ENCODE assay signal across 23 cellular contexts in the genomic region with DNA sequence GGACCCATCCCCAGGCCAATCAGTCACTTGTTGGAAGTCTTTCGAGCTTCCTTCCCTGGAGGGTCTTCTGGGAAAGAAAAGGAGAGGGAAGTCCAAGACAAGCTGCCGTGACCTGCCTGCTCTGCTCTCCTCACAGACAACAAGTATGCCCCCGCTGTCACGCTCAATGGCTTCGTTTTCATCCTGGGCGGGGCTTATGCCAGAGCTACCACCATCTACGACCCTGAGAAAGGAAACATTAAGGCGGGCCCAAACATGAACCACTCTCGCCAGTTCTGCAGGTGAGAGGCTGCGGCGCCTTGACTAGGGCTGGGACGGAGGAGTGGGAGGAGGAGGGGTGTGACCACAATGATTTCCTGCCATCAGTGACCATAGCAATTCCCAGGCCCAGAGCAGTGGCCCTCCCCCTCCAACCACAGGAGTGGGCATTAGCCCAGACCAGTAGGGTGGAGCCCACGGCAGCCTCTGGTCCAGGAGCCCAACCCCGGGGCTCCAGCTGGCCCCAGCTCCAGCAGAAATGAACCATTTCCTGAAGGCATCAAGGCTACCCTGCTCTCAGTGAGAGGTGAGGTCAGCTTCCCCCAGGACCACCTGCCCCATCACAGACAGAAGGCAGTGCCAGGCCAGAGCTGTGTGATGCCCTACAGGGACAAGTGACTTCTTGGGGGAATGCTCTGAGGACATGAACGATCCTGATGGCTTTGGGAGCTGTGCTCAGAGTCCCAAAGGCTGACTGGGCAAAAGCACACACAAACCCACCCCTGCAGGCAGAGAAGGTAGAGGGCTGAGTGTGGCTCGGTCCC.
DNase-seq lines count a peak whose midpoint lies in the region; ATAC-seq, FAIRE-seq and TF ChIP-seq lines count a peak whose summit lies in the region.
"Had no signal": no experiment of that assay in that cellular context is flagged by ENCODE, and none has a peak within 500 bp of the region (broad histone marks: within the 10 kb centered on the region; RNA-seq: fewer than 3 reads in every experiment).

No MANE protein-coding gene starts in this region.

- H4K5ac ChIP-seq in H9 (ENCODE audit: insufficient read length, low read depth, low read length) (no peak overlapping the region), H1 (ENCODE audit: insufficient read length, low read depth, low read length) (no peak overlapping the region)

- H3K14ac ChIP-seq in H9 (ENCODE audit: insufficient read depth, low read length): no peak overlapping the region; the same call in 1 of the 2 replicates
- H3K14ac ChIP-seq in H1 (ENCODE audit: insufficient read length): no peak overlapping the region

- TF ChIP-seq POLR2A in H1 (IDR thresholded peaks at IDR 0.05; ENCODE audit: control extremely low read depth in 1 of 2, low read depth in 2 of 2, low read length in 2 of 2) (no peak), ovary (IDR thresholded peaks at IDR 0.05) (no peak)

- TF ChIP-seq EP300 in H1 (IDR thresholded peaks at IDR 0.05; ENCODE audit: borderline replicate concordance in 1 of 2, low read depth in 2 of 2, low read length in 2 of 2) (no peak), ovary (IDR thresholded peaks at IDR 0.05) (no peak)

- H3K79me2 ChIP-seq in H9 (ENCODE audit: insufficient read depth, low read length): no peaks in the 10 kb centered on the region
- H3K79me2 ChIP-seq in H1 (ENCODE audit: control insufficient read depth in 1 of 2, insufficient read depth in 2 of 2, low read length in 2 of 2): no peaks in the 10 kb centered on the region

- H4K91ac ChIP-seq in H9 (ENCODE audit: insufficient read length, low read depth, low read length): no peak overlapping the region
- H4K91ac ChIP-seq in H1 (replicated peaks; ENCODE audit: insufficient read length, low read length): no peak overlapping the region

- intact Hi-C loops in ovary (cut with DNase I): no loop called here

- H3K27me3 Mint-ChIP-seq in H9 (ENCODE audit: low read depth): no peaks in the 10 kb centered on the region
- H3K27me3 Mint-ChIP-seq: B cell; central memory CD8-positive, alpha-beta T cell; stimulated activated naive B cell treated with anti-CD40 and anti-IgM and Interleukin-4, amounts not matched to agents 10 μg/mL and 1 μg/mL and 100 μg/mL, for 72 hours had no signal

- H2BK5ac ChIP-seq in H9 (ENCODE audit: insufficient read length, low read length) (no peak overlapping the region), H1 (ENCODE audit: low read depth, low read length) (peak overlapping the region; percentile 3)

- peaks cover 3 to 6% of the 10 kb centered on the region in 2 experiments; a peak in 2 of 4 replicates for H3K4me1 Mint-ChIP-seq in H9
- H3K4me1 Mint-ChIP-seq: B cell; stimulated activated naive B cell treated with anti-CD40 and anti-IgM and Interleukin-4, amounts not matched to agents 10 μg/mL and 1 μg/mL and 100 μg/mL, for 72 hours had no signal

- ATAC-seq in activated naive CD4-positive, alpha-beta T cell treated with anti-CD3 and anti-CD28 coated beads, Interleukin-2, amount 50 U/mL, for 72 hours: no peak
- ATAC-seq in omental fat pad (ENCODE audit: low FRiP score): no peak
- ATAC-seq: esophagus mucosa; HepG2; stimulated activated naive B cell treated with anti-CD40 and anti-IgM and Interleukin-4, amounts not matched to agents 10 μg/mL and 1 μg/mL and 100 μg/mL, for 72 hours had no signal

- no peak for FAIRE-seq in H1 (lab: Jason Lieb, UNC)
- FAIRE-seq: H54, HepG2 had no signal

- no peak overlapping the region for H2BK20ac ChIP-seq in H9 (ENCODE audit: low read depth, low read length, poor library complexity, severe bottlenecking)
- H2BK20ac ChIP-seq in H1 (ENCODE audit: low read length): no peak overlapping the region

- H3K23me2 ChIP-seq in H9 (ENCODE audit: insufficient read length, low read depth, low read length, poor library complexity, severe bottlenecking) (no peaks in the 10 kb centered on the region), H1 (ENCODE audit: low read depth, low read length) (no peaks in the 10 kb centered on the region)

- H3T11ph ChIP-seq in H9 (ENCODE audit: low read length): no peak overlapping the region

- POLR2A ChIA-PET in H1 (lab: Charles Lee; ENCODE audit: partially characterized antibody): interaction anchor here (1.4 kb wide), 1 partner anchor 84 kb away, joined by 3 read pairs; no protein-coding TSS in a partner anchor

- no peak overlapping the region for H2BK15ac ChIP-seq in H9 (ENCODE audit: low read depth, low read length)
- no peak overlapping the region for H2BK15ac ChIP-seq in H1 (ENCODE audit: low read length)

- H2AK5ac ChIP-seq in H9 (ENCODE audit: insufficient read length, low read length): no peak overlapping the region
- H2AK5ac ChIP-seq in H1 (ENCODE audit: low read depth, low read length): no peak overlapping the region

- H3K4me3 ChIP-seq in BLaER1 (no peak overlapping the region), H1 (ENCODE audit: extremely low read depth in 1 of 4, insufficient read depth in 2 of 4, low read depth in 3 of 4, low read length in 4 of 4) (no peak overlapping the region), ovary (no peak overlapping the region)
- H3K4me3 ChIP-seq: PC-9, SK-N-MC, thoracic aorta had no signal

- WGBS in H9 (ENCODE audit: extremely low coverage, insufficient read length, low lambda C conversion rate): no CpG with 5 or more reads among the region's 16 CpGs
- WGBS in H1 (ENCODE audit: extremely low coverage in 1 of 2, insufficient coverage in 1 of 2, insufficient read length in 1 of 2, insufficient replicate concordance in 2 of 2, low coverage in 1 of 2, low lambda C conversion rate in 2 of 2, missing lambda C conversion rate in 1 of 2), 2 experiments: 89% methylated on average over 15 of the region's 16 CpGs; no CpG with 5 or more reads in 1 of the 2 experiments
- WGBS in ovary, 3 donors: 91 to 93% (median 92%) methylated on average over 16 of the region's 16 CpGs

- DNase-seq in H9 (peak; percentile 35), H1 (ENCODE audit: low read depth in 1 of 2, low spot score in 2 of 2) (peak in 1 of 2 experiments; percentile 45), ovary (peak in 3 of 5 donors; percentile 4 to 31 (median 12)), omental fat pad (ENCODE audit: low spot score) (no peak), nucleus accumbens (lab: John Stamatoyannopoulos, UW) (no peak)
- DNase-seq in activated naive CD4-positive, alpha-beta T cell treated with anti-CD3 and anti-CD28 coated beads, Interleukin-2, amount 50 U/mL, for 72 hours (ENCODE audit: low spot score in 2 of 2): no peak
- DNase-seq: activated CD4-positive, alpha-beta T cell treated with anti-CD3 and anti-CD28 coated beads for 1 hour; activated gamma-delta T cell treated with Interleukin-2 at 50 U/mL for 16 hours; COR-L47; glutamatergic neuron; NCI-H146; occipital lobe; PC-9; stimulated activated naive B cell treated with anti-CD40 and anti-IgM and Interleukin-4, amounts not matched to agents 10 μg/mL and 1 μg/mL and 100 μg/mL, for 72 hours; T-helper 9 cell had no signal

- H3K4me3 Mint-ChIP-seq in H9: no peak overlapping the region
- H3K4me3 Mint-ChIP-seq: B cell; central memory CD8-positive, alpha-beta T cell; stimulated activated naive B cell treated with anti-CD40 and anti-IgM and Interleukin-4, amounts not matched to agents 10 μg/mL and 1 μg/mL and 100 μg/mL, for 72 hours had no signal

- H3K79me1 ChIP-seq in H9 (ENCODE audit: insufficient read depth, low read depth, low read length, poor library complexity, severe bottlenecking): no peaks in the 10 kb centered on the region
- no peaks in the 10 kb centered on the region for H3K79me1 ChIP-seq in H1 (ENCODE audit: low read depth, low read length)

- peaks cover 11 to 16% (median 12%) of the 10 kb centered on the region in 3 experiments for H3K36me3 Mint-ChIP-seq in H9 (ENCODE audit: insufficient read depth in 1 of 3, low read depth in 3 of 3)
- peaks cover 0 to 7% of the 10 kb centered on the region in 2 donors for H3K36me3 Mint-ChIP-seq in activated naive CD4-positive, alpha-beta T cell treated with anti-CD3 and anti-CD28 coated beads, Interleukin-2, amount 50 U/mL, for 72 hours

- H3K23ac ChIP-seq in H9 (ENCODE audit: insufficient read length, low read depth, low read length) (no peak overlapping the region), H1 (ENCODE audit: insufficient read length) (no peak overlapping the region)

- H2BK120ac ChIP-seq in H9 (ENCODE audit: low read depth, low read length, poor library complexity, severe bottlenecking): no peak overlapping the region
- H2BK120ac ChIP-seq in H1 (replicated peaks; ENCODE audit: low read depth, low read length): no peak overlapping the region

- peaks cover 11% of the 10 kb centered on the region for H3K4me1 ChIP-seq in BLaER1
- H3K4me1 ChIP-seq in H9 (ENCODE audit: insufficient read depth, low read length): no peaks in the 10 kb centered on the region
- H3K4me1 ChIP-seq in H1 (replicated peaks in 1 of 4; ENCODE audit: control insufficient read depth in 3 of 4, insufficient read depth in 4 of 4, low read length in 3 of 4): peaks cover 0 to 13% (median 2%) of the 10 kb centered on the region in 4 experiments; a peak in 5 of 7 replicates
- H3K4me1 ChIP-seq in ovary (ENCODE audit: insufficient read depth): peaks cover 8% of the 10 kb centered on the region

- peak overlapping the region; percentile 24; the same call in 1 of the 2 replicates for H3K4me2 ChIP-seq in BLaER1
- H3K4me2 ChIP-seq in H9 (ENCODE audit: insufficient read depth, insufficient read length, low read length): no peak overlapping the region
- H3K4me2 ChIP-seq in H1 (ENCODE audit: insufficient read depth in 1 of 2, low read depth in 2 of 2, low read length in 2 of 2): no peak overlapping the region
- H3K4me2 ChIP-seq: PC-9 had no signal

- no peak overlapping the region for H3K18ac ChIP-seq in H9 (ENCODE audit: insufficient read length, low read depth, low read length)
- H3K18ac ChIP-seq in H1 (ENCODE audit: extremely low read depth, low read length): no peak overlapping the region

- H3K9me3 Mint-ChIP-seq in H9: peaks cover 7% of the 10 kb centered on the region in 2 experiments; a peak in 3 of 5 replicates
- no peaks in the 10 kb centered on the region for H3K9me3 Mint-ChIP-seq in activated naive CD4-positive, alpha-beta T cell treated with anti-CD3 and anti-CD28 coated beads, Interleukin-2, amount 50 U/mL, for 72 hours
- H3K9me3 Mint-ChIP-seq: central memory CD8-positive, alpha-beta T cell; stimulated activated naive B cell treated with anti-CD40 and anti-IgM and Interleukin-4, amounts not matched to agents 10 μg/mL and 1 μg/mL and 100 μg/mL, for 72 hours had no signal

- no peak overlapping the region for H3K27ac Mint-ChIP-seq in H9
- H3K27ac Mint-ChIP-seq in activated naive CD4-positive, alpha-beta T cell treated with anti-CD3 and anti-CD28 coated beads, Interleukin-2, amount 50 U/mL, for 72 hours: peak overlapping the region in 1 of 2 donors; percentile 66
- H3K27ac Mint-ChIP-seq: B cell; stimulated activated naive B cell treated with anti-CD40 and anti-IgM and Interleukin-4, amounts not matched to agents 10 μg/mL and 1 μg/mL and 100 μg/mL, for 72 hours had no signal

- H3K27ac ChIP-seq in BLaER1 (no peak overlapping the region), H9 (ENCODE audit: insufficient read length, low read depth, low read length) (no peak overlapping the region), H1 (ENCODE audit: low read depth, low read length) (no peak overlapping the region), ovary (no peak overlapping the region)
- H3K27ac ChIP-seq: PC-9, SK-N-MC, thoracic aorta had no signal

- H4K8ac ChIP-seq in H9 (replicated peaks; ENCODE audit: insufficient read length, low read depth, low read length): no peak overlapping the region
- no peak overlapping the region; the same call in 1 of the 2 replicates for H4K8ac ChIP-seq in H1 (ENCODE audit: extremely low read depth, insufficient read depth, low read length)

- TF ChIP-seq CTCF in H9 (conservative IDR thresholded peaks at IDR 0.05): no peak
- no peak for TF ChIP-seq CTCF in H1 (IDR thresholded peaks at IDR 0.05; ENCODE audit: control extremely low read depth in 1 of 3, insufficient read depth in 1 of 3, low read depth in 1 of 3, low read length in 3 of 3)
- TF ChIP-seq CTCF in ovary (IDR thresholded peaks at IDR 0.05): no peak
- no peak for TF ChIP-seq CTCF in omental fat pad (IDR thresholded peaks at IDR 0.05)

- CTCF ChIA-PET in H1 (lab: Charles Lee; ENCODE audit: partially characterized antibody): interaction anchor here (0.8 to 1.9 kb wide), 8 partner anchors 11 to 181 kb away, joined by 3 to 5 read pairs (median 4); no protein-coding TSS in a partner anchor

- TF ChIP-seq RAD21 in H1 (IDR thresholded peaks at IDR 0.05 in 1 of 2, conservative IDR thresholded peaks at IDR 0.05 in 1 of 2; ENCODE audit: low read depth in 2 of 2, low read length in 2 of 2): no peak

- H3K27me3 ChIP-seq in BLaER1: no peaks in the 10 kb centered on the region; the same call in 1 of the 2 replicates
- H3K27me3 ChIP-seq in H9 (ENCODE audit: insufficient read depth, low read length): no peaks in the 10 kb centered on the region
- no peaks in the 10 kb centered on the region for H3K27me3 ChIP-seq in H1 (replicated peaks in 1 of 4; ENCODE audit: control insufficient read depth in 3 of 4, extremely low read depth in 1 of 4, insufficient read depth in 3 of 4, low read length in 3 of 4)
- H3K27me3 ChIP-seq in ovary: no peaks in the 10 kb centered on the region

- no peak overlapping the region for H2BK12ac ChIP-seq in H9 (ENCODE audit: insufficient read length, low read depth, low read length)
- H2BK12ac ChIP-seq in H1 (ENCODE audit: low read depth, low read length): no peak overlapping the region

- H3K4ac ChIP-seq in H9 (ENCODE audit: low read depth, low read length) (no peak overlapping the region), H1 (replicated peaks; ENCODE audit: insufficient read length, low read depth, low read length) (no peak overlapping the region)

- H3K56ac ChIP-seq in H9 (ENCODE audit: insufficient read length, low read depth, low read length): no peak overlapping the region
- no peak overlapping the region for H3K56ac ChIP-seq in H1 (replicated peaks; ENCODE audit: insufficient read length, low read depth, low read length)

- no peak overlapping the region for H2AFZ ChIP-seq in H9 (ENCODE audit: low read length)
- H2AFZ ChIP-seq in H1 (ENCODE audit: low read length): no peak overlapping the region
- H2AFZ ChIP-seq: PC-9 had no signal

- no peak overlapping the region for H3K9ac ChIP-seq in BLaER1
- no peak overlapping the region for H3K9ac ChIP-seq in H9 (ENCODE audit: extremely low read depth, insufficient read length, low read length)
- H3K9ac ChIP-seq in H1 (replicated peaks in 1 of 4; ENCODE audit: extremely low read depth in 1 of 4, low read depth in 3 of 4, low read length in 3 of 4): no peak overlapping the region

- peaks cover 19% of the 10 kb centered on the region for H3K36me3 ChIP-seq in BLaER1
- no peaks in the 10 kb centered on the region for H3K36me3 ChIP-seq in H1 (ENCODE audit: control insufficient read depth in 2 of 4, insufficient read depth in 4 of 4, low read length in 3 of 4)
- no peaks in the 10 kb centered on the region for H3K36me3 ChIP-seq in ovary

- no peaks in the 10 kb centered on the region for H4K20me1 ChIP-seq in BLaER1
- H4K20me1 ChIP-seq in H9 (ENCODE audit: control insufficient read depth, insufficient read depth, insufficient read length): no peaks in the 10 kb centered on the region
- peaks cover 0 to 2% of the 10 kb centered on the region in 2 experiments for H4K20me1 ChIP-seq in H1 (replicated peaks in 1 of 2; ENCODE audit: control insufficient read depth in 1 of 2, insufficient read depth in 2 of 2, low read length in 2 of 2)

- H3K9me3 ChIP-seq in BLaER1: no peaks in the 10 kb centered on the region
- H3K9me3 ChIP-seq in H9 (ENCODE audit: control insufficient read depth, low read depth, low read length): no peaks in the 10 kb centered on the region
- 0 out of 4 replicates have a peak, but pooled peaks cover 0 to 2% of the 10 kb centered on the region in 2 experiments for H3K9me3 ChIP-seq in H1 (ENCODE audit: insufficient read depth in 2 of 2, low read depth in 1 of 2, low read length in 1 of 2)
- no peaks in the 10 kb centered on the region for H3K9me3 ChIP-seq in ovary
- H3K9me3 ChIP-seq: thoracic aorta had no signal

Comparison
In these comparisons a context has a peak if more than half of its experiments do, and no peak if none do; other contexts are left out.
1. DNase-seq: peak in H9 (single experiment) and ovary (3 of 5); none in activated naive CD4-positive, alpha-beta T cell treated with anti-CD3 and anti-CD28 coated beads, Interleukin-2, amount 50 U/mL, for 72 hours (0 of 2), omental fat pad (single experiment) and nucleus accumbens (0 of 56).